In the genomic region with DNA sequence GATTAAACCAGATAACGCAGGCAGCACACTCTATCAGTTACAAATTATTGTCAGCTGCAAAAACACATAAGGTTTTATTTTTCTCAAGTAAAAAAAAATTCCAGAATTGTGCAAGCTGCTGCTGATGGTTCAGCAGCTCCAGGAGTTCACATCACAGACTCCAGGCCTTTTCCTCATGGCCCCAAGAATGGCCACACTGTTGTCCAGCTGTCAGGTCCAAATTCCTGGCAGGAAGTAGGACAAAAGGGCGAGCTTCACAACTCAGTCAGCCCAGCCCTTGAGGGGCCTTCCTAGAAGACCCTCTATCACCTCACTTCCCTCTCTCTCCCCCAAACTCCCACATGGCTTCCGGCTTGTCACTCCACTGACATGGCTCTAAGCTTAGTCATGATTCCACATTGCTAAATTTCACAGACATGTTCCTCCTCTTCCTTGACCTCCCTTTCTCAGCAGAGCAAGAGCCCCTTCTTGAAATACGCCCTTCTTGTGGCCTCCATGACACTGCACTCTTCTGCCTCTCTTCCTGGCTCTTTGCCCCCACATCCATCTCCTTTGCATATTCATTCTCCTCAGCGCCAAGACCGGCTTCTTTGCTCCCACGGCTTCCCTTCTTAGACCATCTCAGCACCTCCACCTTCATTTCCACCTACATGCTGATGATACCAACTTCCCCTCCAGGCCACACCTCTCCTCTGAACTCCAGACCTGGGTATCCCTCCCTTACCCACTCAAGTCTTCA, we compare ENCODE assay signal across 14 cellular contexts. TPM values are rescaled to one million over a fixed set of nuclear protein-coding genes. Genes with fewer than 3 reads are reported as not detected.
A peak's percentile ranks its signal among the peaks of the same experiment; 100 is the strongest.
DNase-seq lines count a peak whose midpoint lies in the region; ATAC-seq and TF ChIP-seq lines count a peak whose summit lies in the region.
"Had no signal": no experiment of that assay in that cellular context is flagged by ENCODE, and none has a peak within 500 bp of the region (broad histone marks: within the 10 kb centered on the region; RNA-seq: fewer than 3 reads in every experiment).

No MANE protein-coding gene starts in this region.

- whole genome bisulfite sequencing in esophagus squamous epithelium, 2 donors, result 71 to 83% methylated on average over 7 of the region's 7 CpGs
- 86 to 87% methylated on average over 7 of the region's 7 CpGs for WGBS in aorta, 2 donors

- intact Hi-C loops in esophagus squamous epithelium (cut with DNase I) (no loop called here), aorta (cut with DNase I) (loop anchor here (2.0 to 10.0 kb wide), 2 partner anchors 158 to 162 kb away; no protein-coding TSS in a partner anchor)

- DNase-seq in RPMI7951 (ENCODE audit: low read depth), result peak; percentile 7
- no peak for DNase-seq in esophagus squamous epithelium (lab: John Stamatoyannopoulos, UW)
- peak; percentile 45 for DNase-seq in myocyte (ENCODE audit: low read depth)
- DNase-seq in aorta, result no peak
- no peak for DNase-seq in stimulated activated CD4-positive, alpha-beta T cell treated with anti-CD3 and anti-CD28 coated beads, Interleukin-2, amount 100 ng/mL, for 24 hours
- no peak for DNase-seq in epidermal melanocyte (ENCODE audit: insufficient read length, low spot score)
- DNase-seq: activated CD4-positive, alpha-beta T cell treated with anti-CD3 and anti-CD28 coated beads, Interleukin-2, amount 10 ng/mL, durations not matched to agents 7 days and 5 days; activated T-cell treated with anti-CD3 and anti-CD28 coated beads, Interleukin-2, amount 50 U/mL, for 1 hour; DMS79 treated with DMSO at 0.1 percent for 48 hours; effector memory CD4-positive, alpha-beta T cell; MM.1S; NCI-H446 treated with DMSO at 0.1 percent for 48 hours had no signal

- TF ChIP-seq CTCF in esophagus squamous epithelium (IDR thresholded peaks at IDR 0.05), result no peak

- H3K9me3 ChIP-seq in esophagus squamous epithelium (no peaks in the 10 kb centered on the region), aorta (ENCODE audit: control insufficient read depth, low read length) (no peaks in the 10 kb centered on the region)
- H3K9me3 ChIP-seq: SJSA1 had no signal

- H3K27me3 ChIP-seq in esophagus squamous epithelium, result no peaks in the 10 kb centered on the region
- H3K27me3 ChIP-seq in aorta (ENCODE audit: control insufficient read depth in 1 of 2, insufficient read depth in 2 of 2, low read length in 1 of 2), result no peaks in the 10 kb centered on the region
- H3K27me3 ChIP-seq: SJSA1 had no signal

- H3K4me1 ChIP-seq in esophagus squamous epithelium, result peaks cover 0 to 27% (median 3%) of the 10 kb centered on the region in 3 donors
- H3K4me1 ChIP-seq in aorta (ENCODE audit: control insufficient read depth in 1 of 2, insufficient read depth in 2 of 2, low read length in 2 of 2), result no peaks in the 10 kb centered on the region
- H3K4me1 ChIP-seq: SJSA1 had no signal

- H3K36me3 ChIP-seq in esophagus squamous epithelium (no peaks in the 10 kb centered on the region), aorta (ENCODE audit: control insufficient read depth in 1 of 2, insufficient read depth in 2 of 2, low read length in 1 of 2) (no peaks in the 10 kb centered on the region)
- H3K36me3 ChIP-seq: SJSA1 had no signal

- no peak for TF ChIP-seq POLR2A in esophagus squamous epithelium (IDR thresholded peaks at IDR 0.05)

- ATAC-seq in aorta (ENCODE audit: low FRiP score) (peak; percentile 75), HG03565 (IDR thresholded peaks at IDR 0.05; ENCODE audit: unreplicated experiment) (no peak)

- H3K27ac ChIP-seq in esophagus squamous epithelium (peak overlapping the region in 3 of 4 donors; percentile 13 to 57 (median 37)), aorta (ENCODE audit: low read depth in 1 of 2, low read length in 2 of 2) (no peak overlapping the region)
- H3K27ac ChIP-seq: SJSA1 had no signal

- no peak overlapping the region for H3K4me3 ChIP-seq in esophagus squamous epithelium
- no peak overlapping the region for H3K4me3 ChIP-seq in aorta (ENCODE audit: low read length in 2 of 2)
- H3K4me3 ChIP-seq: SJSA1 had no signal

RNA-seq across cellular contexts. Expression of a gene that starts 27.4 kb away (rescaled TPM):
- total RNA-seq in RPMI7951 (2014; rRNA removed; shearing (Covaris generic)), result 0.48 and 0.98 TPM in 2 replicates
- total RNA-seq in esophagus squamous epithelium (10 to 100 TPM in 1 of 4 donors, 1 to 10 TPM in 3; 1.4 to 11.7 (median 4.2) TPM), myocyte (12.5 and 16.4 TPM in 2 replicates), aorta (10 to 100 TPM; 10.3 to 16.0 TPM)
- 13.1 TPM for polyA plus RNA-seq in myocyte (2012)
- 1 to 10 TPM in 1 of 2 donors, not detected in 1; 3.3 TPM for polyA plus RNA-seq in aorta

Comparison
In these comparisons a context has a peak if more than half of its experiments do, and no peak if none do; other contexts are left out.
1. DNase-seq: peak in RPMI7951 (single experiment) and myocyte (single experiment); none in esophagus squamous epithelium (single experiment), aorta (0 of 2), stimulated activated CD4-positive, alpha-beta T cell treated with anti-CD3 and anti-CD28 coated beads, Interleukin-2, amount 100 ng/mL, for 24 hours (0 of 2) and epidermal melanocyte (single experiment).
2. H3K27ac ChIP-seq: peak in esophagus squamous epithelium (3 of 4); none in aorta (0 of 2).